27 cellular contexts compared by ENCODE assay signal in genomic region chr14:21680072-21680471, GRCh38. TPM values are rescaled to one million over a fixed set of nuclear protein-coding genes. Genes with fewer than 3 reads are reported as not detected.
DNase-seq lines count a peak whose midpoint lies in the region; ATAC-seq, FAIRE-seq and TF ChIP-seq lines count a peak whose summit lies in the region.
"Had no signal": no experiment of that assay in that cellular context is flagged by ENCODE, and none has a peak within 500 bp of the region (broad histone marks: within the 10 kb centered on the region; RNA-seq: fewer than 3 reads in every experiment).

No MANE protein-coding gene starts in this region.

- TF ChIP-seq EP300 in A549 (IDR thresholded peaks at IDR 0.05) = no peak

- TF ChIP-seq POLR2A in A549 (IDR thresholded peaks at IDR 0.05; ENCODE audit: low read length) = no peak

- no peak for ATAC-seq in A549
- no peak for ATAC-seq in foreskin keratinocyte
- no peak for ATAC-seq in GM18907 (IDR thresholded peaks at IDR 0.05; ENCODE audit: unreplicated experiment)
- ATAC-seq: GM23338, natural killer cell, Panc1 had no signal

- no peaks in the 10 kb centered on the region for H3K4me1 ChIP-seq in A549
- H3K4me1 ChIP-seq in foreskin keratinocyte = no peaks in the 10 kb centered on the region
- H3K4me1 ChIP-seq: parathyroid adenoma, sigmoid colon, suprapubic skin, uterus had no signal

- TF ChIP-seq RAD21 in A549 (conservative IDR thresholded peaks at IDR 0.05 in 1 of 2, IDR thresholded peaks at IDR 0.05 in 1 of 2) = no peak

- in situ Hi-C loops in astrocyte of the spinal cord (cut with HindIII; ENCODE audit: low sequenced_read_pairs) = no loop called here

- FAIRE-seq in A549 (lab: Jason Lieb, UNC) (no peak), frontal cortex (lab: Jason Lieb, UNC) (no peak)
- FAIRE-seq: colon, GM12891 had no signal

- 16% methylated on average over 2 of the region's 2 CpGs for WGBS in A549 (ENCODE audit: missing lambda C conversion rate)

- POLR2A ChIA-PET in A549 (lab: Yijun Ruan, JAX) = no interaction called here

- no peaks in the 10 kb centered on the region for H3K27me3 ChIP-seq in foreskin keratinocyte
- H3K27me3 ChIP-seq: sigmoid colon, suprapubic skin, uterus had no signal

- H3K9me3 ChIP-seq in A549 = no peaks in the 10 kb centered on the region
- H3K9me3 ChIP-seq: sigmoid colon, uterus had no signal

- H3K4me2 ChIP-seq in A549 = no peak overlapping the region
- H3K4me2 ChIP-seq: GM23338 had no signal

- TF ChIP-seq CTCF in A549 (IDR thresholded peaks at IDR 0.05) = no peak
- TF ChIP-seq CTCF in astrocyte of the spinal cord (IDR thresholded peaks at IDR 0.05; ENCODE audit: low read depth, low read length) = no peak
- no peak for TF ChIP-seq CTCF in foreskin keratinocyte (conservative IDR thresholded peaks at IDR 0.05)
- no peak for TF ChIP-seq CTCF in GM10266 (IDR thresholded peaks at IDR 0.05; ENCODE audit: control insufficient read depth, insufficient read depth, low read depth, missing control alignments)

- H3K4me3 ChIP-seq in A549 (no peak overlapping the region), astrocyte of the spinal cord (ENCODE audit: low read depth, low read length) (no peak overlapping the region)
- H3K4me3 ChIP-seq: GM23338, sigmoid colon, SK-N-MC, suprapubic skin, uterus had no signal

- H3K27ac ChIP-seq in A549 (no peak overlapping the region), foreskin keratinocyte (no peak overlapping the region)
- H3K27ac ChIP-seq: C4-2B, parathyroid adenoma, sigmoid colon, SK-N-MC, suprapubic skin, uterus had no signal

- no peak for DNase-seq in A549 (ENCODE audit: low read depth in 1 of 2, low spot score in 1 of 2)
- DNase-seq in HT1080 (ENCODE audit: low read depth) = peak; percentile 39
- peak; percentile 67 for DNase-seq in astrocyte of the spinal cord (ENCODE audit: low read depth, low spot score)
- peak; percentile 21 to 65 for DNase-seq in foreskin keratinocyte
- DNase-seq in GF-D8 (lab: John Stamatoyannopoulos, UW) = no peak
- no peak for DNase-seq in frontal cortex (ENCODE audit: low spot score in 2 of 2)
- no peak for DNase-seq in GM10266 (ENCODE audit: extremely low spot score)
- DNase-seq: ACHN; activated B cell treated with CpG ODN at 0.5 μM for 24 hours; activated CD4-positive, alpha-beta memory T cell treated with anti-CD3 and anti-CD28 coated beads, Interleukin-2, amount 10 ng/mL, durations not matched to agents 7 days and 5 days; activated T-cell treated with anti-CD3 and anti-CD28 coated beads, Interleukin-2, amount 50 U/mL, for 1 hour; foreskin melanocyte; natural killer cell; NCI-H1048; NCI-H1930; NCI-H446; sigmoid colon; uterus had no signal

- CTCF ChIA-PET in A549 (lab: Yijun Ruan, JAX) = no interaction called here

TF ChIP-seq in A549, 52 proteins besides CTCF, POLR2A, EP300 and RAD21:
- TF ChIP-seq ZNF302 (CRISPR knock-in tag; IDR thresholded peaks at IDR 0.05) (no peak), FOSL2 (IDR thresholded peaks at IDR 0.05) (no peak), FOSL2 (CRISPR knock-in tag; IDR thresholded peaks at IDR 0.05) (peak; percentile 13; the same call in 1 of the 2 replicates), NFE2L2 (conservative IDR thresholded peaks at IDR 0.05; ENCODE audit: low read length) (no peak)

RNA-seq across cellular contexts. Expression of gene OR4E1, which starts 6.5 kb away (rescaled TPM):
- polyA plus RNA-seq in A549 (2011; rRNA removed) (not detected in 2 replicates), A549 (2017; fragmentation: RNase III; extraction: RNeasy Plus Mini Kit Qiagen cat#74134 plus additional on column Dnase treatment) (not detected in 3 replicates), foreskin keratinocyte (not detected in 2 replicates)
- not detected in 2 replicates for polyA plus RNA-seq in A549 (2012; cell fraction: cytosol; rRNA removed)
- polyA plus RNA-seq in A549 (2012; cell fraction: nucleus; rRNA removed) = not detected in 2 replicates
- not detected in 2 replicates for polyA minus RNA-seq in A549 (2011; rRNA and poly(A)+ RNA removed)
- not detected in 2 replicates for total RNA-seq in HT1080 (2014; rRNA removed; shearing (Covaris generic))
- polyA plus RNA-seq in HT1080 (2015; cell fraction: cytosol; rRNA removed) = not detected in 2 replicates
- not detected in 2 replicates for polyA plus RNA-seq in HT1080 (2015; cell fraction: nucleus; rRNA removed)
- total RNA-seq in foreskin keratinocyte (not detected in 2 replicates), frontal cortex (not detected)
- total RNA-seq: activated B cell treated with CpG ODN at 0.5 μM for 24 hours, GM23338, natural killer cell, sigmoid colon, suprapubic skin, uterus had no signal
- polyA plus RNA-seq: GM23338, sigmoid colon had no signal

RNA-seq across cellular contexts. Expression of gene OR4E2, which starts 26.4 kb away (rescaled TPM):
- polyA plus RNA-seq in A549 (2011; rRNA removed) (not detected in 2 replicates), A549 (2017; fragmentation: RNase III; extraction: RNeasy Plus Mini Kit Qiagen cat#74134 plus additional on column Dnase treatment) (not detected in 3 replicates), foreskin keratinocyte (not detected in 2 replicates)
- polyA plus RNA-seq in A549 (2012; cell fraction: cytosol; rRNA removed) = not detected in 2 replicates
- not detected in 2 replicates for polyA plus RNA-seq in A549 (2012; cell fraction: nucleus; rRNA removed)
- not detected in 2 replicates for polyA minus RNA-seq in A549 (2011; rRNA and poly(A)+ RNA removed)
- total RNA-seq in HT1080 (2014; rRNA removed; shearing (Covaris generic)) = not detected in 2 replicates
- not detected in 2 replicates for polyA plus RNA-seq in HT1080 (2015; cell fraction: cytosol; rRNA removed)
- polyA plus RNA-seq in HT1080 (2015; cell fraction: nucleus; rRNA removed) = not detected in 2 replicates
- total RNA-seq in foreskin keratinocyte (not detected in 2 replicates), frontal cortex (not detected)
- total RNA-seq: activated B cell treated with CpG ODN at 0.5 μM for 24 hours, GM23338, natural killer cell, sigmoid colon, suprapubic skin, uterus had no signal
- polyA plus RNA-seq: GM23338, sigmoid colon had no signal

RNA-seq across cellular contexts. Expression of gene OR10G2, which starts 45.3 kb away (rescaled TPM):
- polyA plus RNA-seq in A549 (2011; rRNA removed) = not detected in 2 replicates
- polyA plus RNA-seq in A549 (2012; cell fraction: cytosol; rRNA removed) = not detected in 2 replicates
- not detected in 2 replicates for polyA plus RNA-seq in A549 (2012; cell fraction: nucleus; rRNA removed)
- polyA plus RNA-seq in A549 (2017; fragmentation: RNase III; extraction: RNeasy Plus Mini Kit Qiagen cat#74134 plus additional on column Dnase treatment) = not detected in 3 replicates
- polyA minus RNA-seq in A549 (2011; rRNA and poly(A)+ RNA removed) = not detected in 2 replicates
- total RNA-seq in HT1080 (2014; rRNA removed; shearing (Covaris generic)) = not detected in 2 replicates
- polyA plus RNA-seq in HT1080 (2015; cell fraction: cytosol; rRNA removed) = not detected in 2 replicates
- not detected in 2 replicates for polyA plus RNA-seq in HT1080 (2015; cell fraction: nucleus; rRNA removed)
- not detected in 2 replicates for total RNA-seq in foreskin keratinocyte
- polyA plus RNA-seq in foreskin keratinocyte = not detected in 2 replicates
- not detected for total RNA-seq in frontal cortex
- total RNA-seq: activated B cell treated with CpG ODN at 0.5 μM for 24 hours; activated CD4-positive, alpha-beta memory T cell treated with anti-CD3 and anti-CD28 coated beads, Interleukin-2, amount 10 ng/mL, durations not matched to agents 7 days and 5 days; GM23338; natural killer cell; sigmoid colon; suprapubic skin; uterus had no signal
- polyA plus RNA-seq: GM23338, sigmoid colon had no signal

Comparison
In these comparisons a context has a peak if more than half of its experiments do, and no peak if none do; other contexts are left out.
1. DNase-seq: peak in HT1080 (single experiment), astrocyte of the spinal cord (single experiment) and foreskin keratinocyte (2 of 2); none in A549 (0 of 2), GF-D8 (single experiment), frontal cortex (0 of 2) and GM10266 (single experiment).